In genomic region chr18:79068299-79068945, GRCh38 we compare ENCODE assay signal across 7 cellular contexts. TPM values are rescaled to one million over a fixed set of nuclear protein-coding genes. Genes with fewer than 3 reads are reported as not detected.
DNase-seq lines count a peak whose midpoint lies in the region; ATAC-seq and TF ChIP-seq lines count a peak whose summit lies in the region.

No MANE protein-coding gene starts in this region.

- no peak for TF ChIP-seq EP300 in esophagus muscularis mucosa (IDR thresholded peaks at IDR 0.05)

- H3K36me3 Mint-ChIP-seq in T-helper 2 cell treated with Interferon-gamma antibody and Interleukin-4, amounts not matched to agents 5 μg/mL and 100 μg/mL, for 36 hours (ENCODE audit: low read depth) = peaks cover 29% of the 10 kb centered on the region
- H3K36me3 Mint-ChIP-seq in osteocyte (ENCODE audit: unreplicated experiment) = no peaks in the 10 kb centered on the region

- peaks cover 22% of the 10 kb centered on the region for H3K4me1 Mint-ChIP-seq in T-helper 2 cell treated with Interferon-gamma antibody and Interleukin-4, amounts not matched to agents 5 μg/mL and 100 μg/mL, for 36 hours (ENCODE audit: low read depth)
- H3K4me1 Mint-ChIP-seq in osteocyte (ENCODE audit: unreplicated experiment) = peaks cover 18% of the 10 kb centered on the region

- peak overlapping the region; percentile 100 for H3K27ac Mint-ChIP-seq in T-helper 2 cell treated with Interferon-gamma antibody and Interleukin-4, amounts not matched to agents 5 μg/mL and 100 μg/mL, for 36 hours
- H3K27ac Mint-ChIP-seq in osteocyte (ENCODE audit: unreplicated experiment) = peak overlapping the region; percentile 91

- intact Hi-C loops in esophagus muscularis mucosa (cut with DNase I) = no loop called here

- H3K27me3 Mint-ChIP-seq in T-helper 2 cell treated with Interferon-gamma antibody and Interleukin-4, amounts not matched to agents 5 μg/mL and 100 μg/mL, for 36 hours (ENCODE audit: low read depth) = peaks cover 23% of the 10 kb centered on the region
- H3K27me3 Mint-ChIP-seq in osteocyte (ENCODE audit: unreplicated experiment) = no peaks in the 10 kb centered on the region

- H3K9me3 Mint-ChIP-seq in T-helper 2 cell treated with Interferon-gamma antibody and Interleukin-4, amounts not matched to agents 5 μg/mL and 100 μg/mL, for 36 hours = peaks cover 30% of the 10 kb centered on the region
- peaks cover 4% of the 10 kb centered on the region for H3K9me3 Mint-ChIP-seq in osteocyte (ENCODE audit: unreplicated experiment)

- 11% methylated on average over 44 of the region's 51 CpGs for WGBS in esophagus muscularis mucosa

- H3K4me1 ChIP-seq in esophagus muscularis mucosa = peaks cover 11 to 31% (median 20%) of the 10 kb centered on the region in 4 donors

- H3K9me3 ChIP-seq in esophagus muscularis mucosa = no peaks in the 10 kb centered on the region

- no peaks in the 10 kb centered on the region for H3K27me3 ChIP-seq in esophagus muscularis mucosa

- no peaks in the 10 kb centered on the region for H3K36me3 ChIP-seq in esophagus muscularis mucosa

- peak overlapping the region; percentile 94 to 99 (median 95) for H3K27ac ChIP-seq in esophagus muscularis mucosa (replicated peaks in 1 of 4)

- no peak for TF ChIP-seq CTCF in esophagus muscularis mucosa (IDR thresholded peaks at IDR 0.05)
- no peak for TF ChIP-seq CTCF in osteocyte (IDR thresholded peaks at IDR 0.05)

- peak overlapping the region; percentile 92 for H3K4me3 Mint-ChIP-seq in T-helper 2 cell treated with Interferon-gamma antibody and Interleukin-4, amounts not matched to agents 5 μg/mL and 100 μg/mL, for 36 hours
- H3K4me3 Mint-ChIP-seq in osteocyte (ENCODE audit: unreplicated experiment) = peak overlapping the region; percentile 72

- peak overlapping the region; percentile 90 to 100 (median 94) for H3K4me3 ChIP-seq in esophagus muscularis mucosa

- no peak for DNase-seq in T-helper 2 cell treated with Interferon-gamma antibody and Interleukin-4, amounts not matched to agents 5 μg/mL and 100 μg/mL, for 36 hours (ENCODE audit: low spot score)
- DNase-seq in esophagus muscularis mucosa (ENCODE audit: extremely low spot score) (no peak), osteocyte (ENCODE audit: extremely low spot score, unreplicated experiment) (no peak), OCI-M2 (lab: John Stamatoyannopoulos, UW; ENCODE audit: unreplicated experiment) (no peak)

- ATAC-seq in GM18858 (IDR thresholded peaks at IDR 0.05; ENCODE audit: unreplicated experiment) = peak; percentile 19
- ATAC-seq in HG03060 (IDR thresholded peaks at IDR 0.05; ENCODE audit: low read depth, unreplicated experiment) = peak; percentile 2
- ATAC-seq in HG03025 (IDR thresholded peaks at IDR 0.05; ENCODE audit: low FRiP score, unreplicated experiment) = no peak

- TF ChIP-seq POLR2A in esophagus muscularis mucosa (IDR thresholded peaks at IDR 0.05; ENCODE audit: low read depth) = no peak

RNA-seq across cellular contexts. Expression of gene ATP9B, which starts 0.8 kb away (rescaled TPM):
- total RNA-seq in esophagus muscularis mucosa (10 to 100 TPM; 26.0 to 37.4 (median 30.5) TPM), osteocyte (27.3 and 27.4 TPM in 2 replicates)
